22 cellular contexts compared by ENCODE assay signal in the genomic region with DNA sequence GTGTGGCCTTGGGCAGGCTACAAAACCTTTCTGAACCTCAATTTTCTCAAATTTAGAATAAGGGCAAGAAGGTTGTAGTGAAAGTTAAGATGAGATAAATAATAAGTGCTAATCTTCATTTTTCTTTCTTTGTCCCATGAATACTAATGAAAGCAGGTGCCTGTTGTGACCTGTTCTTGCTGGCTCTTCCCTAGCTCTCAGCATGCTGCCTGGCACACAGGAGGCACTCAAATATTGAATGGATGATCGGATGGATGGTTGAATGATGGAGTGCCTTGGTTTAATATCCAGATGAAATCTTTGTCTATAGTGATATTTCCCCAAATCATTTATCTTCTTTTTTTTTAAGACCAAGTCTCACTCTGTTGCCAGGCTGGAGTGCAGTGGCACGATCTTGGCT. TPM values are rescaled to one million over a fixed set of nuclear protein-coding genes. Genes with fewer than 3 reads are reported as not detected.
"Had no signal": no experiment of that assay in that cellular context is flagged by ENCODE, and none has a peak within 500 bp of the region (broad histone marks: within the 10 kb centered on the region; RNA-seq: fewer than 3 reads in every experiment).

No MANE protein-coding gene starts in this region.

- ATAC-seq: HepG2, T-cell had no signal

- DNase-seq: IMR-90, Karpas-422, KG1, MG63, NCI-H1092 treated with DMSO at 0.1 percent for 48 hours, NCI-H1436, NCI-H1930, NCI-H2081, NCI-H2107, NCI-H2171 treated with DMSO at 0.1 percent for 48 hours, NCI-H510A, NCI-H524 treated with DMSO at 0.1 percent for 48 hours, NCI-H69, NCI-H82, RPMI8226, SHP77, SK-N-SH, SW 1271, T-cell had no signal

RNA-seq across cellular contexts. Expression of a gene that starts 15.0 kb away (rescaled TPM):
- total RNA-seq: HepG2, HT1080, IMR-90, SK-MEL-5, T-cell had no signal
